8 cellular contexts compared by ENCODE assay signal in the genomic region with DNA sequence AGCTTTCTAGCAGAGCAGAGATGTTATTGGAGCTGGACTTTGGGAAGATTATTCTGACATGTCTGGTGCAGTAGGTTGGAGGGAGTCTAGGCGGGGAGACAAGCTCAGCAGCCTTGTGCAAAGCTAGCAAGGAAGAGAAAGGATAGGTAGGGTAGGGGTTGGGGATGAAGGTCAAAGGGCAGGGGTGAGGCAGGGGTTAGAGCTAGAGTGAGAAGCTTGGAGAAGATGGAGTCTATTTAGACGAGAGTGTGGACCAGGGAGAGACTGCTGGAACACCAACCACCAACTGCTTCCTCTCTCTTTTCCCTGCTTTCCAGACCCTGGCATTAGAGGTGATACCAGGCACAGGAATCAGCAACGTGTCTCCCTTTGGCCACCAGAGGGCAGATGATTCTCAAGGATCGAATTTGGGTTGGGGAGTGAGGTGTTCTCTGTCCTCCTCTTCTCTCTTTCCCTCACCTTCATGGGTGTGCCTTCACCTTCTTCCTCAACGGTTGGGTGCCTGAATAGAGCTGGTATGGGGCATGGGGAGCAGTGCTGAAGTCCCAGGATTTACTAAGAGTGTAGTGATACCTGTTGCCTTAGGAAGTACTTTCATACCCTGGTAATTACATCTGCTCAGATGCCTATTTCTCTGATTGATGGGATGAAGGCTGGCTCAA. TPM values are rescaled to one million over a fixed set of nuclear protein-coding genes. Genes with fewer than 3 reads are reported as not detected.
DNase-seq lines count a peak whose midpoint lies in the region; ATAC-seq, FAIRE-seq and TF ChIP-seq lines count a peak whose summit lies in the region.

No MANE protein-coding gene starts in this region.

- DNase-seq in activated gamma-delta T cell treated with Interleukin-2 at 50 U/mL for 16 hours (peak; percentile 77), activated gamma-delta T cell (lab: John Stamatoyannopoulos, UW) (no peak), NCI-H2227 (lab: John Stamatoyannopoulos, UW; ENCODE audit: unreplicated experiment) (peak; percentile 90), WTC11 (ENCODE audit: low spot score) (peak; percentile 85), cardiac fibroblast (ENCODE audit: low read depth in 2 of 2) (peak; percentile 81)
- peak; percentile 40 to 50 for DNase-seq in stimulated activated CD4-positive, alpha-beta T cell treated with anti-CD3 and anti-CD28 coated beads, Interleukin-1b, Interleukin-23, amount 100 ng/mL, for 1 hour (ENCODE audit: low read depth in 2 of 2)

- peak; percentile 68 for FAIRE-seq in islet of Langerhans (lab: Jason Lieb, UNC)

- CTCF ChIA-PET in WTC11 (lab: Charles Lee) = interaction anchor here (0.6 to 4.9 kb wide), 28 partner anchors 10 to 464 kb away, joined by 3 to 94 read pairs (median 4); partner anchors contain the start of genes COX8A, RCOR2 and ZFTA

- peak; percentile 62; the same call in 1 of the 2 replicates for TF ChIP-seq CTCF in WTC11 (IDR thresholded peaks at IDR 0.05)
- peak; percentile 82 for TF ChIP-seq CTCF in cardiac fibroblast (IDR thresholded peaks at IDR 0.05; ENCODE audit: low read depth, low read length)

- peak overlapping the region; percentile 27; the same call in 1 of the 2 replicates for H3K4me3 Mint-ChIP-seq in WTC11

- no peak overlapping the region for H3K4me3 ChIP-seq in cardiac fibroblast (replicated peaks in 1 of 2; ENCODE audit: low read depth in 2 of 2, low read length in 2 of 2)

- no peaks in the 10 kb centered on the region; the same call in 1 of the 2 replicates for H3K27me3 Mint-ChIP-seq in WTC11 (ENCODE audit: low read depth)

- H3K27ac Mint-ChIP-seq in WTC11 = peak overlapping the region; percentile 85

- no peaks in the 10 kb centered on the region for H3K9me3 Mint-ChIP-seq in WTC11

- no peaks in the 10 kb centered on the region for H3K36me3 Mint-ChIP-seq in WTC11

- peaks cover 49% of the 10 kb centered on the region for H3K4me1 Mint-ChIP-seq in WTC11

- POLR2A ChIA-PET in WTC11 (lab: Charles Lee) = interaction anchor here (0.7 kb wide), 2 partner anchors 23 to 79 kb away, joined by 3 read pairs; no protein-coding TSS in a partner anchor

- peak; percentile 9 for ATAC-seq in WTC11
- ATAC-seq in GM21447 (IDR thresholded peaks at IDR 0.05; ENCODE audit: unreplicated experiment) = no peak

TF ChIP-seq in WTC11, 78 proteins besides CTCF, POLR2A, EP300 and RAD21:
- TF ChIP-seq ZNF396 (CRISPR knock-in tag; IDR thresholded peaks at IDR 0.05; ENCODE audit: borderline replicate concordance) (no peak), ZNF232 (CRISPR knock-in tag; IDR thresholded peaks at IDR 0.05) (0 out of 2 replicates have a peak, but pooled peaks have one; percentile 21), ZNF317 (CRISPR knock-in tag; IDR thresholded peaks at IDR 0.05; ENCODE audit: borderline replicate concordance, low read depth) (no peak), MXD4 (CRISPR knock-in tag; IDR thresholded peaks at IDR 0.05; ENCODE audit: borderline replicate concordance) (no peak), MYBL2 (CRISPR knock-in tag; IDR thresholded peaks at IDR 0.05) (0 out of 2 replicates have a peak, but pooled peaks have one; percentile 25), NFATC4 (CRISPR knock-in tag; IDR thresholded peaks at IDR 0.05) (no peak), GTF2I (CRISPR knock-in tag; conservative IDR thresholded peaks at IDR 0.05) (no peak), ATF1 (CRISPR knock-in tag; IDR thresholded peaks at IDR 0.05) (no peak)
- TF ChIP-seq, protein P1, sequence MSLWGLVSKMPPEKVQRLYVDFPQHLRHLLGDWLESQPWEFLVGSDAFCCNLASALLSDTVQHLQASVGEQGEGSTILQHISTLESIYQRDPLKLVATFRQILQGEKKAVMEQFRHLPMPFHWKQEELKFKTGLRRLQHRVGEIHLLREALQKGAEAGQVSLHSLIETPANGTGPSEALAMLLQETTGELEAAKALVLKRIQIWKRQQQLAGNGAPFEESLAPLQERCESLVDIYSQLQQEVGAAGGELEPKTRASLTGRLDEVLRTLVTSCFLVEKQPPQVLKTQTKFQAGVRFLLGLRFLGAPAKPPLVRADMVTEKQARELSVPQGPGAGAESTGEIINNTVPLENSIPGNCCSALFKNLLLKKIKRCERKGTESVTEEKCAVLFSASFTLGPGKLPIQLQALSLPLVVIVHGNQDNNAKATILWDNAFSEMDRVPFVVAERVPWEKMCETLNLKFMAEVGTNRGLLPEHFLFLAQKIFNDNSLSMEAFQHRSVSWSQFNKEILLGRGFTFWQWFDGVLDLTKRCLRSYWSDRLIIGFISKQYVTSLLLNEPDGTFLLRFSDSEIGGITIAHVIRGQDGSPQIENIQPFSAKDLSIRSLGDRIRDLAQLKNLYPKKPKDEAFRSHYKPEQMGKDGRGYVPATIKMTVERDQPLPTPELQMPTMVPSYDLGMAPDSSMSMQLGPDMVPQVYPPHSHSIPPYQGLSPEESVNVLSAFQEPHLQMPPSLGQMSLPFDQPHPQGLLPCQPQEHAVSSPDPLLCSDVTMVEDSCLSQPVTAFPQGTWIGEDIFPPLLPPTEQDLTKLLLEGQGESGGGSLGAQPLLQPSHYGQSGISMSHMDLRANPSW (CRISPR knock-in tag; conservative IDR thresholded peaks at IDR 0.05; ENCODE audit: low read depth) = no peak
- TF ChIP-seq, protein P2, sequence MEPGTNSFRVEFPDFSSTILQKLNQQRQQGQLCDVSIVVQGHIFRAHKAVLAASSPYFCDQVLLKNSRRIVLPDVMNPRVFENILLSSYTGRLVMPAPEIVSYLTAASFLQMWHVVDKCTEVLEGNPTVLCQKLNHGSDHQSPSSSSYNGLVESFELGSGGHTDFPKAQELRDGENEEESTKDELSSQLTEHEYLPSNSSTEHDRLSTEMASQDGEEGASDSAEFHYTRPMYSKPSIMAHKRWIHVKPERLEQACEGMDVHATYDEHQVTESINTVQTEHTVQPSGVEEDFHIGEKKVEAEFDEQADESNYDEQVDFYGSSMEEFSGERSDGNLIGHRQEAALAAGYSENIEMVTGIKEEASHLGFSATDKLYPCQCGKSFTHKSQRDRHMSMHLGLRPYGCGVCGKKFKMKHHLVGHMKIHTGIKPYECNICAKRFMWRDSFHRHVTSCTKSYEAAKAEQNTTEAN (CRISPR knock-in tag; IDR thresholded peaks at IDR 0.05) = 0 out of 2 replicates have a peak, but pooled peaks have one; percentile 21

RNA-seq across cellular contexts. Expression of gene MARK2, which starts 1.8 kb away (rescaled TPM):
- 50.8 to 57.4 TPM (median 51.4 TPM) in 3 replicates for total RNA-seq in WTC11 (2021)

RNA-seq across cellular contexts. Expression of gene SPINDOC, which starts 23.9 kb away (rescaled TPM):
- 93.8 to 108 TPM (median 106 TPM) in 3 replicates for total RNA-seq in WTC11 (2021)
